Comparison of ENCODE assay signal across 15 cellular contexts in the genomic region with DNA sequence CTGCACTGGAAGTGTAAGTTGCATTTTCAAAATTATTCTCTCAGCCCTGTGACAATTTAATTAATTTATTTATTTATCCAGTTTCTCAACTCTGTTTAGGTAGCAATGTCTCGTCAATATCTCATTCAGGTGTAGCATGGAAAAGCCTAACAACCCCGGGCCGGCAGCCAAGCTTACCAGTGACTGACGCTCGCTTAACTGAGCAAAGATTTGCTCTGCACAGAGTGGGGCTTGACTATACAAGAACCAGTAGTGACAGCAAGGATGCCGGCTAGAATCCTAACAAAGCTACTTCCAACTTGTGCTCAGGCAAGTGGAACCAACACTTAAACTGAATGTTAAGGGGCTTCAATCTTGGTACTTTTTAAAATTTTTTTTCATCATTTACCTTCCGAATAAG.
"Had no signal": no experiment of that assay in that cellular context is flagged by ENCODE, and none has a peak within 500 bp of the region (broad histone marks: within the 10 kb centered on the region; RNA-seq: fewer than 3 reads in every experiment).

No MANE protein-coding gene starts in this region.

- DNase-seq: activated CD4-positive, alpha-beta T cell treated with anti-CD3 and anti-CD28 coated beads for 48 hours; activated CD8-positive, alpha-beta memory T cell treated with anti-CD3 and anti-CD28 coated beads for 24 hours; activated naive CD4-positive, alpha-beta T cell treated with anti-CD3 and anti-CD28 coated beads for 36 hours; esophagus squamous epithelium; foreskin fibroblast; mesenchymal stem cell; occipital lobe; sigmoid colon; stimulated activated CD4-positive, alpha-beta T cell treated with anti-CD3 and anti-CD28 coated beads, Interleukin-4, amount 100 ng/mL, for 24 hours; testis had no signal

- H3K4me3 Mint-ChIP-seq: activated naive CD4-positive, alpha-beta T cell treated with anti-CD3 and anti-CD28 coated beads for 36 hours; activated T-helper 17 cell treated with anti-CD3 and anti-CD28 coated beads, Interleukin-2, amount 50 U/mL, for 72 hours; natural killer cell treated with Interleukin-12 subunit alpha and Interleukin-12 subunit beta and Interleukin-15 and Interleukin-18, amount 100 ng/mL, for 72 hours; stimulated activated naive CD8-positive, alpha-beta T cell treated with anti-CD3 and anti-CD28 coated beads, Interleukin-15, Interleukin-2, amounts not matched to agents 100 ng/mL and 50 ng/mL, for 24 hours had no signal

- H3K27me3 Mint-ChIP-seq: activated T-helper 17 cell treated with anti-CD3 and anti-CD28 coated beads, Interleukin-2, amount 50 U/mL, for 72 hours; natural killer cell treated with Interleukin-12 subunit alpha and Interleukin-12 subunit beta and Interleukin-15 and Interleukin-18, amount 100 ng/mL, for 72 hours; stimulated activated naive CD8-positive, alpha-beta T cell treated with anti-CD3 and anti-CD28 coated beads, Interleukin-15, Interleukin-2, amounts not matched to agents 100 ng/mL and 50 ng/mL, for 24 hours had no signal

- H3K36me3 Mint-ChIP-seq: natural killer cell treated with Interleukin-12 subunit alpha and Interleukin-12 subunit beta and Interleukin-15 and Interleukin-18, amount 100 ng/mL, for 72 hours had no signal

- H3K27me3 ChIP-seq: cardiac muscle cell, esophagus squamous epithelium, sigmoid colon, testis had no signal

- H3K36me3 ChIP-seq: cardiac muscle cell, esophagus squamous epithelium, sigmoid colon had no signal

- H3K4me1 Mint-ChIP-seq: activated T-helper 17 cell treated with anti-CD3 and anti-CD28 coated beads, Interleukin-2, amount 50 U/mL, for 72 hours had no signal

- H3K27ac Mint-ChIP-seq: activated naive CD4-positive, alpha-beta T cell treated with anti-CD3 and anti-CD28 coated beads for 36 hours; activated T-helper 17 cell treated with anti-CD3 and anti-CD28 coated beads, Interleukin-2, amount 50 U/mL, for 72 hours; natural killer cell treated with Interleukin-12 subunit alpha and Interleukin-12 subunit beta and Interleukin-15 and Interleukin-18, amount 100 ng/mL, for 72 hours; progenitor cell of endocrine pancreas; stimulated activated naive CD8-positive, alpha-beta T cell treated with anti-CD3 and anti-CD28 coated beads, Interleukin-15, Interleukin-2, amounts not matched to agents 100 ng/mL and 50 ng/mL, for 24 hours had no signal

- ATAC-seq: activated T-helper 17 cell treated with anti-CD3 and anti-CD28 coated beads, Interleukin-2, amount 50 U/mL, for 72 hours; natural killer cell treated with Interleukin-12 subunit alpha and Interleukin-12 subunit beta and Interleukin-15 and Interleukin-18, amount 100 ng/mL, for 72 hours had no signal

- H3K27ac ChIP-seq: cardiac muscle cell, esophagus squamous epithelium, sigmoid colon, testis had no signal

- H3K4me1 ChIP-seq: esophagus squamous epithelium, sigmoid colon, testis had no signal

- H3K4me3 ChIP-seq: cardiac muscle cell, esophagus squamous epithelium, sigmoid colon, testis had no signal
